8 cellular contexts compared by ENCODE assay signal in genomic region chr1:85259118-85259865, GRCh38. TPM values are rescaled to one million over a fixed set of nuclear protein-coding genes. Genes with fewer than 3 reads are reported as not detected.
A peak's percentile ranks its signal among the peaks of the same experiment; 100 is the strongest.
DNase-seq lines count a peak whose midpoint lies in the region; ATAC-seq, FAIRE-seq and TF ChIP-seq lines count a peak whose summit lies in the region.

Gene C1orf52, minus strand, starts transcription at chr1:85259662. Its CDS starts 29 bp downstream, at chr1:85259633.

- peaks cover 9% of the 10 kb centered on the region; the same call in 1 of the 2 replicates for H3F3A ChIP-seq in SU-DHL-6 (ENCODE audit: insufficient read depth)

- H3K4me3 ChIP-seq in SU-DHL-6 (ENCODE audit: insufficient read depth, low read length, poor library complexity, severe bottlenecking) (peak within 1 kb of the TSS; percentile 92), pancreas (peak within 1 kb of the TSS; percentile 78 to 90 (median 78)), tibial artery (peak within 1 kb of the TSS; percentile 73 to 95)

- no peak for FAIRE-seq in pancreas (lab: Jason Lieb, UNC)

- H3K4me1 ChIP-seq in pancreas (peaks cover 35 to 37% (median 35%) of the 10 kb centered on the region in 3 donors), tibial artery (peaks cover 0 to 39% (median 22%) of the 10 kb centered on the region in 4 donors)

- WGBS in pancreas, 2 donors, result 0 to 1% methylated on average over 59 to 64 of the region's 64 CpGs

- TF ChIP-seq CTCF in GM12873 (IDR thresholded peaks at IDR 0.05; ENCODE audit: insufficient read depth, low read depth, low read length, missing control alignments), result peak; percentile 80
- TF ChIP-seq CTCF in SU-DHL-6 (IDR thresholded peaks at IDR 0.05; ENCODE audit: insufficient read depth, low read length, poor library complexity, severe bottlenecking), result peak; percentile 93
- TF ChIP-seq CTCF in pancreas (IDR thresholded peaks at IDR 0.05), result peak; percentile 99
- peak; percentile 97 to 99 for TF ChIP-seq CTCF in tibial artery (IDR thresholded peaks at IDR 0.05)

- peaks cover 7% of the 10 kb centered on the region for H4K20me1 ChIP-seq in SU-DHL-6 (ENCODE audit: low read depth, low read length)

- H3K9me3 ChIP-seq in SU-DHL-6 (ENCODE audit: insufficient read depth, low read length) (no peaks in the 10 kb centered on the region), pancreas (no peaks in the 10 kb centered on the region), tibial artery (no peaks in the 10 kb centered on the region)

- peak within 1 kb of the TSS; percentile 85 for H3K9ac ChIP-seq in SU-DHL-6 (ENCODE audit: low read length)

- H3K9me2 ChIP-seq in SU-DHL-6 (replicated peaks; ENCODE audit: insufficient read depth, low read length), result no peaks in the 10 kb centered on the region

- no peaks in the 10 kb centered on the region for H3K27me3 ChIP-seq in SU-DHL-6 (ENCODE audit: low read length)
- no peaks in the 10 kb centered on the region for H3K27me3 ChIP-seq in pancreas
- H3K27me3 ChIP-seq in tibial artery, result no peaks in the 10 kb centered on the region

- H3K27ac ChIP-seq in SU-DHL-6 (ENCODE audit: low read depth, low read length), result no peak within 1 kb of the TSS
- peak within 1 kb of the TSS; percentile 28 to 73 (median 54) for H3K27ac ChIP-seq in pancreas
- H3K27ac ChIP-seq in tibial artery, result peak within 1 kb of the TSS; percentile 71 to 92

- DNase-seq in NCI-H128 (lab: John Stamatoyannopoulos, UW; ENCODE audit: unreplicated experiment) (peak; percentile 85), Right ventricle myocardium inferior (ENCODE audit: missing footprints) (peak; percentile 98), pancreas (peak; percentile 93 to 99 (median 96)), tibial artery (peak; percentile 95 to 97)
- DNase-seq in activated naive CD8-positive, alpha-beta T cell treated with anti-CD3 and anti-CD28 coated beads, Interleukin-2, amount 50 U/mL, for 16 hours (ENCODE audit: low read depth, low spot score), result peak; percentile 89

- H3K36me3 ChIP-seq in SU-DHL-6 (ENCODE audit: low read length), result peaks cover 22% of the 10 kb centered on the region; the same call in 1 of the 2 replicates
- H3K36me3 ChIP-seq in pancreas, result no peaks in the 10 kb centered on the region
- peaks cover 0 to 32% (median 12%) of the 10 kb centered on the region in 3 donors for H3K36me3 ChIP-seq in tibial artery

- peak within 1 kb of the TSS; percentile 92 for H3K4me2 ChIP-seq in SU-DHL-6 (ENCODE audit: low read depth, low read length, poor library complexity, severe bottlenecking)

- intact Hi-C loops in Right ventricle myocardium inferior (cut with DNase I) (loop anchor here (1.0 to 2.0 kb wide), 2 partner anchors 17 to 314 kb away; partner anchors contain the start of gene BCL10), pancreas (cut with DNase I) (loop anchor here in 2 of 3 donors (5.0 to 10.0 kb wide), 3 partner anchors 54 to 314 kb away; partner anchors contain the start of gene SYDE2 (in 1 of the 2)), tibial artery (cut with DNase I; ENCODE audit: low total_unique reads) (loop anchor here (5.0 kb wide), 2 partner anchors 57 to 312 kb away; partner anchors contain the start of gene SYDE2)

- peak; percentile 99 for ATAC-seq in HG02759 (IDR thresholded peaks at IDR 0.05; ENCODE audit: unreplicated experiment)
- peak; percentile 98 for ATAC-seq in Right ventricle myocardium inferior
- peak; percentile 88 to 96 (median 90) for ATAC-seq in pancreas

- H3K79me2 ChIP-seq in SU-DHL-6 (ENCODE audit: insufficient read depth, low read length), result peaks cover 25% of the 10 kb centered on the region

- H2AFZ ChIP-seq in SU-DHL-6 (ENCODE audit: low read depth, low read length, severe bottlenecking), result peak within 1 kb of the TSS; percentile 90

RNA-seq across cellular contexts. Expression of gene C1orf52, which starts in this region (rescaled TPM):
- total RNA-seq in Right ventricle myocardium inferior, result 17.1 TPM
- 10 to 100 TPM in 2 of 6 donors, 1 to 10 TPM in 4; 8.0 to 12.8 (median 9.7) TPM for total RNA-seq in pancreas
- polyA plus RNA-seq in pancreas, result 10 to 100 TPM; 14.0 to 16.7 TPM
